Comparison of ENCODE assay signal across 1 cellular context in genomic region chr7:6589829-6590644, GRCh38.
TF ChIP-seq lines count a peak whose summit lies in the region.

TSS of gene INTS15 (plus strand) at chr7:6590021. CDS start at chr7:6590284, 263 bp downstream.

TF ChIP-seq in HepG2, 621 proteins besides CTCF, POLR2A, EP300 and RAD21 (continued from another document and continues in another):
- no peak for TF ChIP-seq ZHX2 (IDR thresholded peaks at IDR 0.05; ENCODE audit: low read depth)
- peak; percentile 64; the same call in 1 of the 2 replicates for TF ChIP-seq ZHX2 (CRISPR knock-in tag; IDR thresholded peaks at IDR 0.05; ENCODE audit: borderline replicate concordance)
- no peak for TF ChIP-seq JUNB (CRISPR knock-in tag; IDR thresholded peaks at IDR 0.05; ENCODE audit: borderline replicate concordance)
- no peak for TF ChIP-seq RARA (CRISPR knock-in tag; IDR thresholded peaks at IDR 0.05)
- no peak for TF ChIP-seq NFATC3 (CRISPR knock-in tag; IDR thresholded peaks at IDR 0.05)
- no peak for TF ChIP-seq ATF7 (IDR thresholded peaks at IDR 0.05)
- TF ChIP-seq ATF7 (CRISPR knock-in tag; IDR thresholded peaks at IDR 0.05) = no peak
- no peak for TF ChIP-seq KDM5B (CRISPR knock-in tag; IDR thresholded peaks at IDR 0.05; ENCODE audit: borderline replicate concordance)
- no peak for TF ChIP-seq SCMH1 (CRISPR knock-in tag; IDR thresholded peaks at IDR 0.05; ENCODE audit: borderline replicate concordance)
- TF ChIP-seq ZNF629 (CRISPR knock-in tag; conservative IDR thresholded peaks at IDR 0.05) = no peak
- no peak for TF ChIP-seq RORA (CRISPR knock-in tag; IDR thresholded peaks at IDR 0.05)
- no peak for TF ChIP-seq PHF5A (CRISPR knock-in tag; IDR thresholded peaks at IDR 0.05; ENCODE audit: low read depth, unreplicated experiment)
- TF ChIP-seq POLR2AphosphoS2 (IDR thresholded peaks at IDR 0.05; ENCODE audit: low read depth, low read length) = no peak
- TF ChIP-seq ARNTL (CRISPR knock-in tag; IDR thresholded peaks at IDR 0.05) = 0 out of 2 replicates have a peak, but pooled peaks have one; percentile 37
- TF ChIP-seq ZNF790 (CRISPR knock-in tag; IDR thresholded peaks at IDR 0.05; ENCODE audit: borderline replicate concordance) = no peak
- no peak for TF ChIP-seq CENPX (CRISPR knock-in tag; IDR thresholded peaks at IDR 0.05)
- no peak for TF ChIP-seq TFAP4 (IDR thresholded peaks at IDR 0.05; ENCODE audit: borderline replicate concordance, low read depth)
- TF ChIP-seq ZNF337 (CRISPR knock-in tag; IDR thresholded peaks at IDR 0.05; ENCODE audit: borderline replicate concordance, low read depth) = no peak
- TF ChIP-seq ZFAT (CRISPR knock-in tag; conservative IDR thresholded peaks at IDR 0.05) = no peak
- TF ChIP-seq THAP7 (CRISPR knock-in tag; IDR thresholded peaks at IDR 0.05) = no peak
- TF ChIP-seq MXI1 (IDR thresholded peaks at IDR 0.05; ENCODE audit: borderline replicate concordance, low read depth, low read length) = peak; percentile 75; the same call in 1 of the 3 replicates
- no peak for TF ChIP-seq ZNF724P (CRISPR knock-in tag; IDR thresholded peaks at IDR 0.05; ENCODE audit: borderline replicate concordance)
- no peak for TF ChIP-seq AKNA (CRISPR knock-in tag; IDR thresholded peaks at IDR 0.05; ENCODE audit: borderline replicate concordance)
- TF ChIP-seq POLR2G (IDR thresholded peaks at IDR 0.05; ENCODE audit: low read depth, low read length) = peak; percentile 78
- no peak for TF ChIP-seq STAT5B (CRISPR knock-in tag; IDR thresholded peaks at IDR 0.05)
- 0 out of 2 replicates have a peak, but pooled peaks have one; percentile 48 for TF ChIP-seq ZNF614 (CRISPR knock-in tag; IDR thresholded peaks at IDR 0.05; ENCODE audit: borderline replicate concordance)
- no peak for TF ChIP-seq GLMP (CRISPR knock-in tag; IDR thresholded peaks at IDR 0.05; ENCODE audit: borderline replicate concordance)
- no peak for TF ChIP-seq ZNF383 (CRISPR knock-in tag; IDR thresholded peaks at IDR 0.05; ENCODE audit: borderline replicate concordance)
- TF ChIP-seq ZNF224 (CRISPR knock-in tag; IDR thresholded peaks at IDR 0.05) = no peak
- TF ChIP-seq U2AF1 (optimal IDR thresholded peaks at IDR 0.05; ENCODE audit: low read depth, low read length) = no peak
- TF ChIP-seq KMT2A (CRISPR knock-in tag; IDR thresholded peaks at IDR 0.05) = no peak
- TF ChIP-seq CREBL2 (CRISPR knock-in tag; IDR thresholded peaks at IDR 0.05; ENCODE audit: borderline replicate concordance) = no peak
- TF ChIP-seq HOXA5 (CRISPR knock-in tag; IDR thresholded peaks at IDR 0.05) = no peak
- no peak for TF ChIP-seq SIN3B (IDR thresholded peaks at IDR 0.05; ENCODE audit: low read length)
- TF ChIP-seq CENPBD1 (CRISPR knock-in tag; IDR thresholded peaks at IDR 0.05; ENCODE audit: borderline replicate concordance, low read depth) = no peak
- TF ChIP-seq ZNF704 (CRISPR knock-in tag; IDR thresholded peaks at IDR 0.05; ENCODE audit: borderline replicate concordance) = 0 out of 2 replicates have a peak, but pooled peaks have one; percentile 51
- TF ChIP-seq GPBP1L1 (CRISPR knock-in tag; IDR thresholded peaks at IDR 0.05) = no peak
- TF ChIP-seq MAFK (conservative IDR thresholded peaks at IDR 0.05 in 1 of 2, IDR thresholded peaks at IDR 0.05 in 1 of 2; ENCODE audit: low read length in 2 of 2) = no peak
- TF ChIP-seq CBX5 (CRISPR knock-in tag; IDR thresholded peaks at IDR 0.05; ENCODE audit: borderline replicate concordance) = no peak
- TF ChIP-seq SALL1 (CRISPR knock-in tag; IDR thresholded peaks at IDR 0.05) = peak; percentile 61; the same call in 1 of the 2 replicates
- TF ChIP-seq NFE2L2 (IDR thresholded peaks at IDR 0.05; ENCODE audit: low read length) = no peak
- TF ChIP-seq ZNF773 (CRISPR knock-in tag; IDR thresholded peaks at IDR 0.05; ENCODE audit: borderline replicate concordance) = no peak
- TF ChIP-seq BCL6 (CRISPR knock-in tag; IDR thresholded peaks at IDR 0.05) = no peak
- no peak for TF ChIP-seq NBN (conservative IDR thresholded peaks at IDR 0.05)
- TF ChIP-seq RBFOX2 (IDR thresholded peaks at IDR 0.05; ENCODE audit: low read depth, low read length) = peak; percentile 90
- TF ChIP-seq ZNF232 (CRISPR knock-in tag; IDR thresholded peaks at IDR 0.05; ENCODE audit: borderline replicate concordance) = no peak
- TF ChIP-seq MAFF (IDR thresholded peaks at IDR 0.05; ENCODE audit: low read depth, low read length) = no peak
- TF ChIP-seq RBM22 (optimal IDR thresholded peaks at IDR 0.05; ENCODE audit: low read length) = no peak
- peak; percentile 63; the same call in 1 of the 2 replicates for TF ChIP-seq KLF12 (CRISPR knock-in tag; IDR thresholded peaks at IDR 0.05; ENCODE audit: borderline replicate concordance)
- TF ChIP-seq ZNF513 (CRISPR knock-in tag; conservative IDR thresholded peaks at IDR 0.05) = no peak
- TF ChIP-seq MZF1 (CRISPR knock-in tag; IDR thresholded peaks at IDR 0.05; ENCODE audit: borderline replicate concordance) = no peak
- 0 out of 2 replicates have a peak, but pooled peaks have one; percentile 35 for TF ChIP-seq ESRRA (CRISPR knock-in tag; IDR thresholded peaks at IDR 0.05; ENCODE audit: low read depth)
